In the genomic region with DNA sequence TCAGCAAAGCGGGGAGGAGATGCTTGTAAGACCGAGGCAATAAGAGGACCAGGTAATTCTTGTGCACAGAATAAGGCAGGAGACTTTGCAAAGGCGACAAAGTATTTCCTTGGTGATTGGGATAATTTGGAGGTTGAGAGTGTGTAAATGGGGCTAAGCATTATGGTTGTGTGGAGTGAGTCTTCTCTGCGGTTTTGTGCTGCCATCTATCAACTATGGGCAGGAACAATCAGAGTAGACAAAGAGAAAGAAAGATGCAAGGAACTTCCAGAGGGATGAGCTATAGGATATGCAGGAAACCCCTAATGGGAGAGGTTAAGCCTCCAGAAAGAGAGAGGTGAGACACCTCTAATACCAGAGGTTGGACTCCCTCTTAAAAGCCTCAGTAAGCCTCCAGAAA, we compare ENCODE assay signal across 31 cellular contexts.
DNase-seq lines count a peak whose midpoint lies in the region; ATAC-seq, FAIRE-seq and TF ChIP-seq lines count a peak whose summit lies in the region.
"Had no signal": no experiment of that assay in that cellular context is flagged by ENCODE, and none has a peak within 500 bp of the region (broad histone marks: within the 10 kb centered on the region; RNA-seq: fewer than 3 reads in every experiment).

No MANE protein-coding gene starts in this region.

- WGBS in HepG2 (ENCODE audit: low lambda C conversion rate) = 32% methylated on average over 4 of the region's 4 CpGs
- 80% methylated on average over 4 of the region's 4 CpGs for WGBS in right lobe of liver (ENCODE audit: insufficient coverage, low coverage, low lambda C conversion rate, missing lambda C conversion rate)
- 93 to 94% methylated on average over 3 to 4 of the region's 4 CpGs for WGBS in endodermal cell (ENCODE audit: insufficient coverage in 1 of 2, insufficient read length in 1 of 2), 2 experiments

- peaks cover 12% of the 10 kb centered on the region for H3K4me1 Mint-ChIP-seq in endodermal cell
- H3K4me1 Mint-ChIP-seq: activated CD8-positive, alpha-beta memory T cell treated with anti-CD3 and anti-CD28 coated beads, Interleukin-2, amount 10 ng/mL, durations not matched to agents 7 days and 5 days; activated naive CD8-positive, alpha-beta T cell treated with anti-CD3 and anti-CD28 coated beads for 36 hours; naive thymus-derived CD4-positive, alpha-beta T cell had no signal

- H3K27me3 ChIP-seq in HepG2 (ENCODE audit: control insufficient read depth in 1 of 2, insufficient read depth in 2 of 2, low read length in 2 of 2) (no peaks in the 10 kb centered on the region), right lobe of liver (no peaks in the 10 kb centered on the region), endodermal cell (ENCODE audit: control insufficient read depth, insufficient read depth, low read length, poor library complexity, severe bottlenecking) (no peaks in the 10 kb centered on the region)
- H3K27me3 ChIP-seq: MG63, sigmoid colon, tibial artery had no signal

- no peaks in the 10 kb centered on the region for H3K79me2 ChIP-seq in HepG2 (ENCODE audit: insufficient read depth, low read length)

- no peak for FAIRE-seq in HepG2 (lab: Jason Lieb, UNC)
- FAIRE-seq: G401.6, K562 had no signal

- H4K20me1 ChIP-seq in HepG2 (ENCODE audit: insufficient read depth, low read length) = no peaks in the 10 kb centered on the region

- H3K9ac ChIP-seq in HepG2 (ENCODE audit: insufficient read depth, low read depth, low read length) (no peak overlapping the region), endodermal cell (ENCODE audit: extremely low read depth, low read length, poor library complexity, severe bottlenecking) (no peak overlapping the region)

- TF ChIP-seq CTCF in HepG2 (CRISPR knock-in tag; IDR thresholded peaks at IDR 0.05) (no peak), right lobe of liver (IDR thresholded peaks at IDR 0.05) (no peak), endodermal cell (conservative IDR thresholded peaks at IDR 0.05) (no peak)

- in situ Hi-C loops in HepG2 (cut with HindIII; ENCODE audit: extremely low pct_ligation_motif_present, low pct_unique_long_range_greater_than_20kb) = no loop called here

- H3K27ac Mint-ChIP-seq in endodermal cell = no peak overlapping the region
- H3K27ac Mint-ChIP-seq: activated CD8-positive, alpha-beta memory T cell treated with anti-CD3 and anti-CD28 coated beads, Interleukin-2, amount 10 ng/mL, durations not matched to agents 7 days and 5 days; activated naive CD8-positive, alpha-beta T cell treated with anti-CD3 and anti-CD28 coated beads for 36 hours; naive thymus-derived CD4-positive, alpha-beta T cell had no signal

- ATAC-seq in HepG2 = no peak
- no peak for ATAC-seq in right lobe of liver
- ATAC-seq in GM21723 (IDR thresholded peaks at IDR 0.05; ENCODE audit: unreplicated experiment) = no peak
- ATAC-seq: activated CD8-positive, alpha-beta memory T cell treated with anti-CD3 and anti-CD28 coated beads, Interleukin-2, amount 10 ng/mL, durations not matched to agents 7 days and 5 days; activated T-cell treated with anti-CD3 and anti-CD28 coated beads, Interleukin-2, amount 50 U/mL, for 4 hours; K562; naive thymus-derived CD4-positive, alpha-beta T cell had no signal

- CTCF ChIA-PET in HepG2 (lab: Yijun Ruan, JAX; ENCODE audit: low intra/inter-chr PET ratio, low total read pairs) = no interaction called here

- no peaks in the 10 kb centered on the region for H3K4me1 ChIP-seq in HepG2 (ENCODE audit: insufficient read depth, low read length)
- no peaks in the 10 kb centered on the region for H3K4me1 ChIP-seq in right lobe of liver
- H3K4me1 ChIP-seq in endodermal cell (ENCODE audit: control insufficient read depth, insufficient read depth, low read length) = peaks cover 3% of the 10 kb centered on the region
- H3K4me1 ChIP-seq: prostate gland, tibial artery had no signal

- H2AFZ ChIP-seq in HepG2 (ENCODE audit: low read length) = no peak overlapping the region

- H3K4me2 ChIP-seq in HepG2 (ENCODE audit: low read depth, low read length) = no peak overlapping the region

- H3K9me3 Mint-ChIP-seq in endodermal cell = peaks cover 5% of the 10 kb centered on the region
- H3K9me3 Mint-ChIP-seq: activated naive CD8-positive, alpha-beta T cell treated with anti-CD3 and anti-CD28 coated beads for 36 hours; activated T-cell treated with anti-CD3 and anti-CD28 coated beads, Interleukin-2, amount 50 U/mL, for 4 hours had no signal

- TF ChIP-seq RAD21 in HepG2 (CRISPR knock-in tag; IDR thresholded peaks at IDR 0.05) = no peak

- no TSS peak for BruUV-seq in HepG2 (replicated peaks; lab: Mats Ljungman, UMichigan)

- H3K27me3 Mint-ChIP-seq in endodermal cell (ENCODE audit: insufficient read depth) = no peaks in the 10 kb centered on the region
- H3K27me3 Mint-ChIP-seq: activated CD8-positive, alpha-beta memory T cell treated with anti-CD3 and anti-CD28 coated beads, Interleukin-2, amount 10 ng/mL, durations not matched to agents 7 days and 5 days had no signal

- no peak overlapping the region for H3K4me3 Mint-ChIP-seq in endodermal cell
- H3K4me3 Mint-ChIP-seq: activated CD8-positive, alpha-beta memory T cell treated with anti-CD3 and anti-CD28 coated beads, Interleukin-2, amount 10 ng/mL, durations not matched to agents 7 days and 5 days; activated naive CD8-positive, alpha-beta T cell treated with anti-CD3 and anti-CD28 coated beads for 36 hours; activated T-cell treated with anti-CD3 and anti-CD28 coated beads, Interleukin-2, amount 50 U/mL, for 4 hours; naive thymus-derived CD4-positive, alpha-beta T cell had no signal

- H3K36me3 ChIP-seq in HepG2 (replicated peaks in 1 of 2; ENCODE audit: control insufficient read depth in 1 of 2, insufficient read depth in 2 of 2, low read length in 2 of 2) (no peaks in the 10 kb centered on the region), right lobe of liver (no peaks in the 10 kb centered on the region), endodermal cell (ENCODE audit: control insufficient read depth, insufficient read depth, low read length) (no peaks in the 10 kb centered on the region)
- H3K36me3 ChIP-seq: MG63, prostate gland, sigmoid colon, tibial artery had no signal

- TF ChIP-seq POLR2A in HepG2 (IDR thresholded peaks at IDR 0.05; ENCODE audit: insufficient read depth in 1 of 2, low read depth in 2 of 2, low read length in 2 of 2) (no peak), right lobe of liver (IDR thresholded peaks at IDR 0.05) (no peak)

- no peak for TF ChIP-seq EP300 in HepG2 (IDR thresholded peaks at IDR 0.05; ENCODE audit: low read depth in 2 of 2, low read length in 2 of 2)
- TF ChIP-seq EP300 in HepG2 (CRISPR knock-in tag; IDR thresholded peaks at IDR 0.05; ENCODE audit: borderline replicate concordance) = no peak

- POLR2A ChIA-PET in HepG2 (lab: Yijun Ruan, JAX) = no interaction called here

- H3K27ac ChIP-seq in HepG2 (ENCODE audit: extremely low read length, insufficient read depth, low read length) = no peak overlapping the region
- no peak overlapping the region for H3K27ac ChIP-seq in right lobe of liver
- H3K27ac ChIP-seq in endodermal cell (ENCODE audit: low read depth, low read length) = no peak overlapping the region
- H3K27ac ChIP-seq: coronary artery, epithelial cell of prostate, prostate gland, sigmoid colon, tibial artery had no signal

- no peaks in the 10 kb centered on the region for H3K36me3 Mint-ChIP-seq in endodermal cell (ENCODE audit: low read depth)
- H3K36me3 Mint-ChIP-seq: activated CD8-positive, alpha-beta memory T cell treated with anti-CD3 and anti-CD28 coated beads, Interleukin-2, amount 10 ng/mL, durations not matched to agents 7 days and 5 days; activated naive CD8-positive, alpha-beta T cell treated with anti-CD3 and anti-CD28 coated beads for 36 hours; naive thymus-derived CD4-positive, alpha-beta T cell had no signal

- H3K4me3 ChIP-seq in HepG2 (replicated peaks in 1 of 3; ENCODE audit: insufficient read depth in 1 of 3, low read depth in 2 of 3, low read length in 3 of 3) (no peak overlapping the region), right lobe of liver (no peak overlapping the region), endodermal cell (ENCODE audit: low read length) (peak overlapping the region; percentile 11)
- H3K4me3 ChIP-seq: coronary artery, K562, MG63, prostate gland, sigmoid colon, tibial artery had no signal

- intact Hi-C loops in HepG2 (cut with micrococcal nuclease; ENCODE audit: unreplicated experiment) = no loop called here
- intact Hi-C loops in right lobe of liver (cut with DNase I) = no loop called here

- H3K9me3 ChIP-seq in HepG2 (ENCODE audit: low read length) = no peaks in the 10 kb centered on the region
- no peaks in the 10 kb centered on the region for H3K9me3 ChIP-seq in right lobe of liver
- H3K9me3 ChIP-seq in endodermal cell (ENCODE audit: control insufficient read depth, low read length) = peaks cover 7% of the 10 kb centered on the region
- H3K9me3 ChIP-seq: MG63, prostate gland, sigmoid colon, tibial artery had no signal

- DNase-seq in HepG2 (ENCODE audit: low spot score) = no peak
- DNase-seq in right lobe of liver = no peak
- DNase-seq in M059J (ENCODE audit: low read depth) = peak; percentile 19
- DNase-seq in endodermal cell = no peak
- no peak for DNase-seq in kidney glomerular epithelial cell (lab: John Stamatoyannopoulos, UW)
- no peak for DNase-seq in SIG-M5 (lab: John Stamatoyannopoulos, UW)
- no peak for DNase-seq in NCI-H1694 (lab: John Stamatoyannopoulos, UW)
- DNase-seq: ACHN; activated CD8-positive, alpha-beta memory T cell treated with anti-CD3 and anti-CD28 coated beads, Interleukin-2, amount 10 ng/mL, durations not matched to agents 7 days and 5 days; activated gamma-delta T cell; activated naive CD8-positive, alpha-beta T cell treated with anti-CD3 and anti-CD28 coated beads for 36 hours; activated T-cell treated with anti-CD3 and anti-CD28 coated beads, Interleukin-2, amount 50 U/mL, for 4 hours; aorta; effector CD8-positive, alpha-beta T cell; islet precursor cell; MG63; naive thymus-derived CD4-positive, alpha-beta T cell; NCI-H1105 treated with DMSO at 0.1 percent for 48 hours; NCI-H2081 treated with DMSO at 0.1 percent for 48 hours; NCI-H446; NCI-H82; sigmoid colon; stimulated activated CD4-positive, alpha-beta T cell treated with anti-CD3 and anti-CD28 coated beads, Interleukin-4, amount 100 ng/mL, for 1 hour; T-helper 2 cell; tibial artery had no signal

TF ChIP-seq in HepG2, 621 proteins besides CTCF, POLR2A, EP300 and RAD21:
- TF ChIP-seq ZNF335 (CRISPR knock-in tag; IDR thresholded peaks at IDR 0.05) = no peak
- peak; percentile 9; the same call in 1 of the 2 replicates for TF ChIP-seq STAG1 (CRISPR knock-in tag; IDR thresholded peaks at IDR 0.05)
TF ChIP-seq in HepG2: peak in this region for 1.
